In the genomic region with DNA sequence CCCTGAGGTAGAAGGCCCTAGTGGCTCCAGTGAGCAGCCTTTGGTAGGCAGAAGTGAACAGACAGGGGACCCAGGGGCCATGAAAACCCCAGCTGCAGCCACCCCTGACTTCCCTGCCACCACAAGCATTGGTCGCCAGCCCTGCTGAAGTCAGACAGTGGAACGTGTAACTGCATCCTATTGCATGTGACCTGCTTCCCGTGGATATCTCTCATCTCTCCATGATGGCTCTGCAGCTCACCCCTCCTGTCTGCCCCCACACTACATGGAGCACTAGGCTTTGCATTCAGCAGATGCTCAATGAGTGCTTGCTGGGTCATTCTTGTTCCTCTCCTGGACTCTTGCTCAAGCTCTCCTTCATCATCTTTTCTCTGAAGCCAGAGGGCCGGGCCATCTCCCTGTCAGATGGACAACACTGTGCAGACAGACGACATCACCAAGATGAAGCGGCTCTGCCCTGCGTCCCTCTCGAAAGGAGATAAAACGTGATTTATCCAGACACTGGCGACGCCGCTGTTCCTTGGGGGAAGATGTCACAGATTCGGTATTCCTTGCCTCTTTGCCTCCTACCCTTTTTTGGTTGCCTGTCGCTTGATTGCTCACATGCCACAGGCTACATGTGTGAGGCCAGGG, we compare ENCODE assay signal across 17 cellular contexts.
A peak's percentile ranks its signal among the peaks of the same experiment; 100 is the strongest.
DNase-seq lines count a peak whose midpoint lies in the region; ATAC-seq and TF ChIP-seq lines count a peak whose summit lies in the region.
"Had no signal": no experiment of that assay in that cellular context is flagged by ENCODE, and none has a peak within 500 bp of the region (broad histone marks: within the 10 kb centered on the region; RNA-seq: fewer than 3 reads in every experiment).

No MANE protein-coding gene starts in this region.

- peaks cover 42% of the 10 kb centered on the region for H3F3A ChIP-seq in smooth muscle cell (ENCODE audit: low read depth)

- H3K4me1 ChIP-seq in endodermal cell (ENCODE audit: control insufficient read depth, insufficient read depth, low read length): no peaks in the 10 kb centered on the region
- peaks cover 21% of the 10 kb centered on the region for H3K4me1 ChIP-seq in mesenchymal stem cell (ENCODE audit: control insufficient read depth, insufficient read depth, low read depth, low read length)
- peaks cover 23% of the 10 kb centered on the region for H3K4me1 ChIP-seq in smooth muscle cell (ENCODE audit: low read depth)
- peaks cover 0 to 16% of the 10 kb centered on the region in 2 donors for H3K4me1 ChIP-seq in thyroid gland
- H3K4me1 ChIP-seq in spleen: peaks cover 0 to 22% (median 5%) of the 10 kb centered on the region in 6 donors

- TF ChIP-seq POLR2A in thyroid gland (IDR thresholded peaks at IDR 0.05): no peak
- no peak for TF ChIP-seq POLR2A in spleen (IDR thresholded peaks at IDR 0.05)

- no peaks in the 10 kb centered on the region for H3K27me3 Mint-ChIP-seq in endodermal cell (ENCODE audit: insufficient read depth)

- H3K27me3 ChIP-seq in endodermal cell (ENCODE audit: control insufficient read depth, insufficient read depth, low read length, poor library complexity, severe bottlenecking) (no peaks in the 10 kb centered on the region), mesenchymal stem cell (ENCODE audit: control insufficient read depth in 1 of 2, insufficient read depth in 1 of 2, low read length in 2 of 2) (no peaks in the 10 kb centered on the region), smooth muscle cell (ENCODE audit: low read depth) (no peaks in the 10 kb centered on the region), thyroid gland (no peaks in the 10 kb centered on the region), spleen (replicated peaks in 1 of 7) (no peaks in the 10 kb centered on the region)

- peaks cover 12% of the 10 kb centered on the region for H3K4me1 Mint-ChIP-seq in endodermal cell

- H4K91ac ChIP-seq in mesenchymal stem cell (ENCODE audit: low read length): peak overlapping the region; percentile 8

- no peak for TF ChIP-seq CTCF in RWPE1 (conservative IDR thresholded peaks at IDR 0.05; ENCODE audit: low read depth)
- no peak for TF ChIP-seq CTCF in endodermal cell (conservative IDR thresholded peaks at IDR 0.05)
- TF ChIP-seq CTCF in smooth muscle cell (IDR thresholded peaks at IDR 0.05; ENCODE audit: borderline replicate concordance, insufficient read depth, poor library complexity, severe bottlenecking): no peak
- no peak for TF ChIP-seq CTCF in thyroid gland (IDR thresholded peaks at IDR 0.05)
- no peak for TF ChIP-seq CTCF in spleen (IDR thresholded peaks at IDR 0.05 in 8 of 11, conservative IDR thresholded peaks at IDR 0.05 in 3 of 11)

- H2BK15ac ChIP-seq in mesenchymal stem cell (ENCODE audit: low read depth, poor library complexity, severe bottlenecking): no peak overlapping the region

- H3K27ac ChIP-seq in RWPE1 (peak overlapping the region; percentile 87), endodermal cell (ENCODE audit: low read depth, low read length) (no peak overlapping the region), mesenchymal stem cell (ENCODE audit: low read length, poor library complexity, severe bottlenecking) (no peak overlapping the region), smooth muscle cell (ENCODE audit: low read depth) (peak overlapping the region; percentile 96), thyroid gland (no peak overlapping the region), spleen (no peak overlapping the region)

- CTCF ChIA-PET in RWPE1 (lab: Yijun Ruan, JAX): interaction anchor here (1.1 kb wide), 1 partner anchor 12 kb away, joined by 3 read pairs; no protein-coding TSS in a partner anchor

- ATAC-seq in GM21723 (IDR thresholded peaks at IDR 0.05; ENCODE audit: unreplicated experiment) (no peak), HG03460 (IDR thresholded peaks at IDR 0.05; ENCODE audit: unreplicated experiment) (no peak)

- no peak overlapping the region for H3K4me3 ChIP-seq in endodermal cell (ENCODE audit: low read length)
- H3K4me3 ChIP-seq in mesenchymal stem cell (ENCODE audit: insufficient read depth in 1 of 2, low read depth in 1 of 2, low read length in 2 of 2): no peak overlapping the region
- H3K4me3 ChIP-seq in smooth muscle cell: no peak overlapping the region
- H3K4me3 ChIP-seq in thyroid gland (replicated peaks in 1 of 3): no peak overlapping the region
- no peak overlapping the region for H3K4me3 ChIP-seq in spleen

- no peak overlapping the region for H2BK120ac ChIP-seq in mesenchymal stem cell (ENCODE audit: low read depth, low read length)

- DNase-seq in RWPE1 (ENCODE audit: low spot score) (no peak), endodermal cell (no peak), mesenchymal stem cell (peak; percentile 76), smooth muscle cell (lab: John Stamatoyannopoulos, UW; ENCODE audit: unreplicated experiment) (no peak), thyroid gland (no peak), spleen (no peak)
- DNase-seq: DMS 273 treated with DMSO at 0.1 percent for 48 hours, DND-41, H7, Kasumi-1, MM.1S, NCI-H1105, NCI-H2081 treated with DMSO at 0.1 percent for 48 hours, NCI-H446 treated with DMSO at 0.1 percent for 48 hours, SHP77 treated with DMSO at 0.1 percent for 48 hours had no signal

- no peak overlapping the region for H2AK5ac ChIP-seq in mesenchymal stem cell (ENCODE audit: low read length, severe bottlenecking)

- H3K18ac ChIP-seq in mesenchymal stem cell (ENCODE audit: low read depth in 1 of 2, low read length in 2 of 2): peak overlapping the region; percentile 1 to 40

- POLR2A ChIA-PET in RWPE1 (lab: Yijun Ruan, JAX; ENCODE audit: low non-redundant PET): no interaction called here

- no peak overlapping the region for H3K4me3 Mint-ChIP-seq in endodermal cell

- peak overlapping the region; percentile 71 for H3K27ac Mint-ChIP-seq in endodermal cell

- H3K9me3 Mint-ChIP-seq in endodermal cell: no peaks in the 10 kb centered on the region

- intact Hi-C loops in thyroid gland (cut with DNase I) (no loop called here), spleen (cut with DNase I; ENCODE audit: low total_unique reads) (no loop called here)

- H3K4ac ChIP-seq in mesenchymal stem cell (ENCODE audit: low read depth in 1 of 2, low read length in 2 of 2): peak overlapping the region; percentile 30 to 37

- H3K36me3 ChIP-seq in endodermal cell (ENCODE audit: control insufficient read depth, insufficient read depth, low read length) (no peaks in the 10 kb centered on the region), mesenchymal stem cell (ENCODE audit: control insufficient read depth in 1 of 2, insufficient read depth in 2 of 2, low read depth in 1 of 2, low read length in 2 of 2) (peaks cover 0 to 9% of the 10 kb centered on the region in 2 experiments), smooth muscle cell (ENCODE audit: low read depth) (no peaks in the 10 kb centered on the region), thyroid gland (no peaks in the 10 kb centered on the region), spleen (no peaks in the 10 kb centered on the region)

- H3K4me2 ChIP-seq in mesenchymal stem cell (ENCODE audit: low read length, poor library complexity, severe bottlenecking) (no peak overlapping the region), smooth muscle cell (peak overlapping the region; percentile 77)

- no peaks in the 10 kb centered on the region for H3K79me1 ChIP-seq in mesenchymal stem cell (replicated peaks; ENCODE audit: low read length, poor library complexity, severe bottlenecking)

- 86 to 88% methylated on average over 14 of the region's 14 CpGs for WGBS in endodermal cell (ENCODE audit: insufficient coverage in 1 of 2, insufficient read length in 1 of 2), 2 experiments
- WGBS in mesenchymal stem cell: 58% methylated on average over 14 of the region's 14 CpGs
- 13% methylated on average over 14 of the region's 14 CpGs for WGBS in smooth muscle cell (ENCODE audit: low lambda C conversion rate)
- 90 to 93% methylated on average over 14 of the region's 14 CpGs for WGBS in thyroid gland, 2 donors
- 82 to 96% (median 90%) methylated on average over 13 to 14 of the region's 14 CpGs for WGBS in spleen, 5 donors

- H3K79me2 ChIP-seq in smooth muscle cell (ENCODE audit: low read depth): peaks cover 24% of the 10 kb centered on the region

- H3K36me3 Mint-ChIP-seq in endodermal cell (ENCODE audit: low read depth): peaks cover 8% of the 10 kb centered on the region

- no peak overlapping the region for H2AFZ ChIP-seq in mesenchymal stem cell (ENCODE audit: low read depth, low read length)
- H2AFZ ChIP-seq in smooth muscle cell (ENCODE audit: low read depth): no peak overlapping the region

- H3K14ac ChIP-seq in mesenchymal stem cell (ENCODE audit: low read length in 2 of 2): peak overlapping the region in 1 of 2 experiments; percentile 72

- H2BK5ac ChIP-seq in mesenchymal stem cell (ENCODE audit: low read depth, low read length, poor library complexity, severe bottlenecking): no peak overlapping the region

- no peak overlapping the region for H3K9ac ChIP-seq in endodermal cell (ENCODE audit: extremely low read depth, low read length, poor library complexity, severe bottlenecking)
- peak overlapping the region; percentile 2 for H3K9ac ChIP-seq in mesenchymal stem cell (ENCODE audit: low read length)
- peak overlapping the region; percentile 77 for H3K9ac ChIP-seq in smooth muscle cell (ENCODE audit: low read depth)

- H4K8ac ChIP-seq in mesenchymal stem cell (ENCODE audit: low read length): peak overlapping the region; percentile 84

- no peaks in the 10 kb centered on the region for H3K9me3 ChIP-seq in endodermal cell (ENCODE audit: control insufficient read depth, low read length)
- no peaks in the 10 kb centered on the region for H3K9me3 ChIP-seq in mesenchymal stem cell (ENCODE audit: control insufficient read depth, low read length)
- H3K9me3 ChIP-seq in smooth muscle cell (replicated peaks; ENCODE audit: low read depth): no peaks in the 10 kb centered on the region
- no peaks in the 10 kb centered on the region for H3K9me3 ChIP-seq in thyroid gland
- H3K9me3 ChIP-seq in spleen: no peaks in the 10 kb centered on the region

- H4K20me1 ChIP-seq in smooth muscle cell (ENCODE audit: low read depth): no peaks in the 10 kb centered on the region

- peak overlapping the region; percentile 20 to 45 for H2BK12ac ChIP-seq in mesenchymal stem cell (ENCODE audit: low read length in 2 of 2)

- H3K23ac ChIP-seq in mesenchymal stem cell (ENCODE audit: low read length in 2 of 2): no peak overlapping the region

Comparison
In these comparisons a context has a peak if more than half of its experiments do, and no peak if none do; other contexts are left out.
1. H3K27ac ChIP-seq: peak in RWPE1 (single experiment) and smooth muscle cell (single experiment); none in endodermal cell (single experiment), mesenchymal stem cell (single experiment), thyroid gland (0 of 3) and spleen (0 of 8).